1 cellular context compared by ENCODE assay signal in genomic region chr6:84625510-84625909, GRCh38.
TF ChIP-seq lines count a peak whose summit lies in the region.

No MANE protein-coding gene starts in this region.

TF ChIP-seq in SK-N-SH, 30 proteins besides CTCF, POLR2A, EP300 and RAD21 (continued from another document):
- TF ChIP-seq ZBTB33 (IDR thresholded peaks at IDR 0.05; ENCODE audit: borderline replicate concordance, low read depth) (no peak), PBX3 (IDR thresholded peaks at IDR 0.05) (peak; percentile 18; the same call in 1 of the 2 replicates), GABPA (IDR thresholded peaks at IDR 0.05; ENCODE audit: low read depth) (no peak), USF2 (IDR thresholded peaks at IDR 0.05; ENCODE audit: borderline replicate concordance, low read depth, low read length) (no peak), TCF12 (IDR thresholded peaks at IDR 0.05) (peak; percentile 75), SIN3A (IDR thresholded peaks at IDR 0.05; ENCODE audit: borderline replicate concordance, low read depth, low read length) (no peak)
